In genomic region chr2:165016772-165017411, GRCh38 we compare ENCODE assay signal across 8 cellular contexts.
A peak's percentile ranks its signal among the peaks of the same experiment; 100 is the strongest.
DNase-seq lines count a peak whose midpoint lies in the region; ATAC-seq and TF ChIP-seq lines count a peak whose summit lies in the region.

No MANE protein-coding gene starts in this region.

- no peak overlapping the region for H3K9ac ChIP-seq in GM23248

- no peak overlapping the region for H3K27ac Mint-ChIP-seq in activated CD4-positive, alpha-beta T cell treated with anti-CD3 and anti-CD28 coated beads, Interleukin-2, amount 10 ng/mL, durations not matched to agents 24 days and 14 days

- TF ChIP-seq CTCF in RWPE2 (IDR thresholded peaks at IDR 0.05; ENCODE audit: poor library complexity, severe bottlenecking) = peak; percentile 85

- peaks cover 5% of the 10 kb centered on the region; the same call in 1 of the 2 replicates for H3K27me3 ChIP-seq in GM23248 (replicated peaks; ENCODE audit: insufficient read depth)
- no peaks in the 10 kb centered on the region for H3K27me3 ChIP-seq in RWPE2 (ENCODE audit: insufficient read depth, poor library complexity, severe bottlenecking)
- no peaks in the 10 kb centered on the region for H3K27me3 ChIP-seq in neuron (ENCODE audit: insufficient read depth, low read length)

- no peaks in the 10 kb centered on the region for H3K9me2 ChIP-seq in GM23248 (ENCODE audit: insufficient read depth)

- no peak for TF ChIP-seq POLR2A in erythroblast (IDR thresholded peaks at IDR 0.05; ENCODE audit: low read length)

- H3K27me3 Mint-ChIP-seq in activated CD4-positive, alpha-beta T cell treated with anti-CD3 and anti-CD28 coated beads, Interleukin-2, amount 10 ng/mL, durations not matched to agents 24 days and 14 days = no peaks in the 10 kb centered on the region

- H3K27ac ChIP-seq in GM23248 (no peak overlapping the region), RWPE2 (ENCODE audit: poor library complexity, severe bottlenecking) (no peak overlapping the region)

- no peaks in the 10 kb centered on the region for H3K4me1 Mint-ChIP-seq in activated CD4-positive, alpha-beta T cell treated with anti-CD3 and anti-CD28 coated beads, Interleukin-2, amount 10 ng/mL, durations not matched to agents 24 days and 14 days

- 26 to 29% methylated on average over 15 of the region's 15 CpGs for WGBS in GM23248 (ENCODE audit: low coverage in 1 of 2, low lambda C conversion rate in 2 of 2, missing lambda C conversion rate in 2 of 2), 2 experiments

- no peaks in the 10 kb centered on the region for H3K36me3 Mint-ChIP-seq in activated CD4-positive, alpha-beta T cell treated with anti-CD3 and anti-CD28 coated beads, Interleukin-2, amount 10 ng/mL, durations not matched to agents 24 days and 14 days (ENCODE audit: low read depth)

- H3F3A ChIP-seq in GM23248 (ENCODE audit: insufficient read depth) = no peaks in the 10 kb centered on the region

- in situ Hi-C loops in GM23248 (cut with MboI) = loop anchor here (25.0 kb wide), 1 partner anchor 170 kb away; no protein-coding TSS in a partner anchor

- no peaks in the 10 kb centered on the region for H4K20me1 ChIP-seq in GM23248 (ENCODE audit: insufficient read depth)

- intact Hi-C loops in activated CD4-positive, alpha-beta T cell treated with anti-CD3 and anti-CD28 coated beads, Interleukin-2, amount 10 ng/mL, durations not matched to agents 24 days and 14 days (cut with micrococcal nuclease) = loop anchor here (10.0 kb wide), 1 partner anchor 858 kb away; no protein-coding TSS in a partner anchor

- DNase-seq in activated CD4-positive, alpha-beta T cell treated with anti-CD3 and anti-CD28 coated beads, Interleukin-2, amount 10 ng/mL, durations not matched to agents 24 days and 14 days = peak; percentile 64
- DNase-seq in activated CD4-positive, alpha-beta T cell treated with anti-CD3 and anti-CD28 coated beads, Interleukin-2, amount 50 U/mL, for 4 hours = no peak
- DNase-seq in GM23248 (peak; percentile 77), RWPE2 (ENCODE audit: low spot score) (no peak), erythroblast (lab: John Stamatoyannopoulos, UW) (peak; percentile 38 to 47), DMS79 (lab: John Stamatoyannopoulos, UW) (no peak)
- peak; percentile 83 for DNase-seq in Jurkat, Clone E6-1 (ENCODE audit: low read depth, low spot score)

- H2AFZ ChIP-seq in GM23248 (0 out of 2 replicates have a peak overlapping the region, but pooled peaks have one; percentile 1), neuron (ENCODE audit: low read depth, low read length) (peak overlapping the region; percentile 46)

- H3K4me1 ChIP-seq in GM23248 (ENCODE audit: insufficient read depth) (no peaks in the 10 kb centered on the region), RWPE2 (ENCODE audit: insufficient read depth, poor library complexity, severe bottlenecking) (peaks cover 2% of the 10 kb centered on the region), neuron (ENCODE audit: insufficient read depth, low read length) (peaks cover 25% of the 10 kb centered on the region)

- H3K4me3 Mint-ChIP-seq in activated CD4-positive, alpha-beta T cell treated with anti-CD3 and anti-CD28 coated beads, Interleukin-2, amount 10 ng/mL, durations not matched to agents 24 days and 14 days = no peak overlapping the region

- H3K79me2 ChIP-seq in GM23248 (ENCODE audit: insufficient read depth) = no peaks in the 10 kb centered on the region

- peak; percentile 84 for ATAC-seq in RWPE2 (ENCODE audit: low read depth)

- H3K4me3 ChIP-seq in GM23248 (no peak overlapping the region), RWPE2 (ENCODE audit: severe bottlenecking) (no peak overlapping the region), neuron (ENCODE audit: low read length) (no peak overlapping the region)
- no peak overlapping the region for H3K4me3 ChIP-seq in Jurkat, Clone E6-1 (ENCODE audit: low read length)

- H3K36me3 ChIP-seq in GM23248 (ENCODE audit: low read depth) = no peaks in the 10 kb centered on the region
- H3K36me3 ChIP-seq in RWPE2 (ENCODE audit: low read depth) = no peaks in the 10 kb centered on the region
- H3K36me3 ChIP-seq in neuron (ENCODE audit: insufficient read depth, low read length) = no peaks in the 10 kb centered on the region

- H3K9me3 Mint-ChIP-seq in activated CD4-positive, alpha-beta T cell treated with anti-CD3 and anti-CD28 coated beads, Interleukin-2, amount 10 ng/mL, durations not matched to agents 24 days and 14 days = no peaks in the 10 kb centered on the region

- H3K9me3 ChIP-seq in GM23248 (ENCODE audit: low read depth) (no peaks in the 10 kb centered on the region), RWPE2 (ENCODE audit: severe bottlenecking) (no peaks in the 10 kb centered on the region), neuron (ENCODE audit: low read length) (no peaks in the 10 kb centered on the region)

- H3K4me2 ChIP-seq in GM23248 (ENCODE audit: unreplicated experiment) = peak overlapping the region; percentile 11

Comparison
In these comparisons a context has a peak if more than half of its experiments do, and no peak if none do; other contexts are left out.
1. DNase-seq: peak in activated CD4-positive, alpha-beta T cell treated with anti-CD3 and anti-CD28 coated beads, Interleukin-2, amount 10 ng/mL, durations not matched to agents 24 days and 14 days (single experiment), GM23248 (single experiment), Jurkat, Clone E6-1 (single experiment) and erythroblast (2 of 2); none in activated CD4-positive, alpha-beta T cell treated with anti-CD3 and anti-CD28 coated beads, Interleukin-2, amount 50 U/mL, for 4 hours (0 of 2), RWPE2 (single experiment) and DMS79 (single experiment).